Comparison of ENCODE assay signal across 20 cellular contexts in genomic region chr1:10516244-10516643, GRCh38. TPM values are rescaled to one million over a fixed set of nuclear protein-coding genes. Genes with fewer than 3 reads are reported as not detected.
DNase-seq lines count a peak whose midpoint lies in the region; ATAC-seq, FAIRE-seq and TF ChIP-seq lines count a peak whose summit lies in the region.
"Had no signal": no experiment of that assay in that cellular context is flagged by ENCODE, and none has a peak within 500 bp of the region (broad histone marks: within the 10 kb centered on the region; RNA-seq: fewer than 3 reads in every experiment).

No MANE protein-coding gene starts in this region.

- H3K9me3 ChIP-seq in CD8-positive, alpha-beta memory T cell (ENCODE audit: low read length) = no peaks in the 10 kb centered on the region
- no peaks in the 10 kb centered on the region for H3K9me3 ChIP-seq in HepG2 (ENCODE audit: low read length)
- H3K9me3 ChIP-seq in stomach = no peaks in the 10 kb centered on the region
- H3K9me3 ChIP-seq: thoracic aorta had no signal

- intact Hi-C loops in HepG2 (cut with micrococcal nuclease; ENCODE audit: unreplicated experiment) = loop anchor here (10.0 kb wide), 2 partner anchors 79 to 109 kb away; no protein-coding TSS in a partner anchor
- intact Hi-C loops in stomach (cut with DNase I; ENCODE audit: low total_unique reads) = no loop called here

- in situ Hi-C loops in HepG2 (cut with HindIII; ENCODE audit: extremely low pct_ligation_motif_present, low pct_unique_long_range_greater_than_20kb) = no loop called here

- no peaks in the 10 kb centered on the region for H3K27me3 ChIP-seq in CD8-positive, alpha-beta memory T cell (ENCODE audit: insufficient read depth, low read length, poor library complexity, severe bottlenecking)
- H3K27me3 ChIP-seq in HepG2 (ENCODE audit: control insufficient read depth in 1 of 2, insufficient read depth in 2 of 2, low read length in 2 of 2) (no peaks in the 10 kb centered on the region), stomach (no peaks in the 10 kb centered on the region)

- no peak for TF ChIP-seq POLR2A in HepG2 (IDR thresholded peaks at IDR 0.05; ENCODE audit: insufficient read depth in 1 of 2, low read depth in 2 of 2, low read length in 2 of 2)
- TF ChIP-seq POLR2A in stomach (IDR thresholded peaks at IDR 0.05) = no peak

- CTCF ChIA-PET in CD8-positive, alpha-beta memory T cell (lab: Charles Lee) = interaction anchor here (1.1 kb wide), 1 partner anchor 21 kb away, joined by 4 read pairs; no protein-coding TSS in a partner anchor
- CTCF ChIA-PET in HepG2 (lab: Yijun Ruan, JAX; ENCODE audit: low intra/inter-chr PET ratio, low total read pairs) = no interaction called here

- peaks cover 66 to 89% (median 80%) of the 10 kb centered on the region in 3 donors for H3K4me1 Mint-ChIP-seq in CD8-positive, alpha-beta memory T cell
- peaks cover 41% of the 10 kb centered on the region for H3K4me1 Mint-ChIP-seq in activated T-helper 17 cell treated with anti-CD3 and anti-CD28 coated beads, Interleukin-2, amount 50 U/mL, for 72 hours

- 11% methylated on average over 5 of the region's 5 CpGs for WGBS in HepG2 (ENCODE audit: low lambda C conversion rate)
- 34 to 63% (median 45%) methylated on average over 5 of the region's 5 CpGs for WGBS in stomach, 5 donors

- H3K4me3 ChIP-seq in CD8-positive, alpha-beta memory T cell (ENCODE audit: low read length) = no peak overlapping the region
- no peak overlapping the region for H3K4me3 ChIP-seq in HepG2 (replicated peaks in 1 of 3; ENCODE audit: insufficient read depth in 1 of 3, low read depth in 2 of 3, low read length in 3 of 3)
- H3K4me3 ChIP-seq in stomach = no peak overlapping the region
- H3K4me3 ChIP-seq: coronary artery, lung, SK-N-MC, thoracic aorta had no signal

- H3K79me2 ChIP-seq in HepG2 (ENCODE audit: insufficient read depth, low read length) = peaks cover 26% of the 10 kb centered on the region

- H3K27me3 Mint-ChIP-seq in CD8-positive, alpha-beta memory T cell = no peaks in the 10 kb centered on the region
- no peaks in the 10 kb centered on the region for H3K27me3 Mint-ChIP-seq in activated T-helper 17 cell treated with anti-CD3 and anti-CD28 coated beads, Interleukin-2, amount 50 U/mL, for 72 hours
- H3K27me3 Mint-ChIP-seq: activated naive CD8-positive, alpha-beta T cell treated with anti-CD3 and anti-CD28 coated beads, Interleukin-2, amount 50 U/mL, for 24 hours had no signal

- TF ChIP-seq EP300 in HepG2 (IDR thresholded peaks at IDR 0.05; ENCODE audit: low read depth in 2 of 2, low read length in 2 of 2) = 0 out of 4 replicates have a peak, but pooled peaks of 1 of the 2 experiments have one; percentile 26
- TF ChIP-seq EP300 in HepG2 (CRISPR knock-in tag; IDR thresholded peaks at IDR 0.05; ENCODE audit: borderline replicate concordance) = no peak
- TF ChIP-seq EP300 in stomach (IDR thresholded peaks at IDR 0.05) = no peak

- POLR2A ChIA-PET in CD8-positive, alpha-beta memory T cell (lab: Charles Lee) = no interaction called here
- POLR2A ChIA-PET in HepG2 (lab: Yijun Ruan, JAX) = no interaction called here

- no TSS peak for BruUV-seq in HepG2 (replicated peaks; lab: Mats Ljungman, UMichigan)

- H3K36me3 ChIP-seq in CD8-positive, alpha-beta memory T cell (ENCODE audit: insufficient read depth, low read length) = no peaks in the 10 kb centered on the region
- H3K36me3 ChIP-seq in HepG2 (replicated peaks in 1 of 2; ENCODE audit: control insufficient read depth in 1 of 2, insufficient read depth in 2 of 2, low read length in 2 of 2) = peaks cover 0 to 3% of the 10 kb centered on the region in 2 experiments; a peak in 1 of 5 replicates
- no peaks in the 10 kb centered on the region for H3K36me3 ChIP-seq in stomach
- H3K36me3 ChIP-seq: thoracic aorta had no signal

- H3K4me2 ChIP-seq in HepG2 (ENCODE audit: low read depth, low read length) = peak overlapping the region; percentile 29

- peak overlapping the region in 4 of 7 donors; percentile 8 to 57 (median 38) for H3K4me3 Mint-ChIP-seq in CD8-positive, alpha-beta memory T cell
- peak overlapping the region; percentile 31 for H3K4me3 Mint-ChIP-seq in activated T-helper 17 cell treated with anti-CD3 and anti-CD28 coated beads, Interleukin-2, amount 50 U/mL, for 72 hours
- H3K4me3 Mint-ChIP-seq: activated naive CD8-positive, alpha-beta T cell treated with anti-CD3 and anti-CD28 coated beads, Interleukin-2, amount 50 U/mL, for 24 hours; brain had no signal

- H4K20me1 ChIP-seq in HepG2 (ENCODE audit: insufficient read depth, low read length) = peaks cover 21% of the 10 kb centered on the region

- TF ChIP-seq RAD21 in HepG2 (CRISPR knock-in tag; IDR thresholded peaks at IDR 0.05) = no peak

- ATAC-seq in activated T-helper 17 cell treated with anti-CD3 and anti-CD28 coated beads, Interleukin-2, amount 50 U/mL, for 72 hours (replicated peaks) = no peak
- ATAC-seq in HepG2 (peak; percentile 66), GM19463 (IDR thresholded peaks at IDR 0.05; ENCODE audit: unreplicated experiment) (no peak)
- ATAC-seq: activated CD4-positive, CD25-positive, alpha-beta regulatory T cell treated with anti-CD3 and anti-CD28 coated beads, Interleukin-2, amount 50 U/mL, for 24 hours; activated naive CD8-positive, alpha-beta T cell treated with anti-CD3 and anti-CD28 coated beads, Interleukin-2, amount 50 U/mL, for 24 hours had no signal

- FAIRE-seq in HepG2 (lab: Jason Lieb, UNC) = peak; percentile 69

- no peak for DNase-seq in CD8-positive, alpha-beta memory T cell
- DNase-seq in HepG2 (ENCODE audit: low spot score) = peak; percentile 37
- no peak for DNase-seq in stomach
- no peak for DNase-seq in Ammon's horn (ENCODE audit: low spot score)
- DNase-seq in activated naive CD4-positive, alpha-beta T cell treated with anti-CD3 and anti-CD28 coated beads, Interleukin-2, amount 50 U/mL, for 16 hours = no peak
- DNase-seq: activated CD8-positive, alpha-beta memory T cell treated with anti-CD3 and anti-CD28 coated beads for 24 hours; activated naive CD8-positive, alpha-beta T cell treated with anti-CD3 and anti-CD28 coated beads, Interleukin-2, amount 50 U/mL, for 24 hours; NCI-H1105; NK-92 treated with Interleukin-12 subunit alpha and Interleukin-12 subunit beta, amount 100 ng/mL, for 24 hours; nucleus accumbens; stimulated activated CD8-positive, alpha-beta memory T cell treated with anti-CD3 and anti-CD28 coated beads, Interleukin-4, amount 100 ng/mL, for 48 hours had no signal

- no peak overlapping the region for H2AFZ ChIP-seq in HepG2 (ENCODE audit: low read length)

- peak overlapping the region; percentile 62 to 96 (median 92) for H3K27ac Mint-ChIP-seq in CD8-positive, alpha-beta memory T cell
- H3K27ac Mint-ChIP-seq in activated T-helper 17 cell treated with anti-CD3 and anti-CD28 coated beads, Interleukin-2, amount 50 U/mL, for 72 hours = peak overlapping the region; percentile 28
- H3K27ac Mint-ChIP-seq: activated naive CD8-positive, alpha-beta T cell treated with anti-CD3 and anti-CD28 coated beads, Interleukin-2, amount 50 U/mL, for 24 hours had no signal

- H3K9ac ChIP-seq in HepG2 (ENCODE audit: insufficient read depth, low read depth, low read length) = no peak overlapping the region

- H3K36me3 Mint-ChIP-seq in CD8-positive, alpha-beta memory T cell = peaks cover 4 to 22% (median 8%) of the 10 kb centered on the region in 3 donors
- peaks cover 17% of the 10 kb centered on the region for H3K36me3 Mint-ChIP-seq in activated T-helper 17 cell treated with anti-CD3 and anti-CD28 coated beads, Interleukin-2, amount 50 U/mL, for 72 hours (ENCODE audit: low read depth)
- H3K36me3 Mint-ChIP-seq: brain had no signal

- no peak for TF ChIP-seq CTCF in HepG2 (CRISPR knock-in tag; IDR thresholded peaks at IDR 0.05)
- no peak for TF ChIP-seq CTCF in stomach (IDR thresholded peaks at IDR 0.05)

- H3K27ac ChIP-seq in CD8-positive, alpha-beta memory T cell (ENCODE audit: low read depth, low read length) = no peak overlapping the region
- H3K27ac ChIP-seq in HepG2 (ENCODE audit: extremely low read length, insufficient read depth, low read length) (peak overlapping the region; percentile 22), stomach (peak overlapping the region; percentile 8 to 76 (median 57))
- H3K27ac ChIP-seq: coronary artery, thoracic aorta had no signal

- H3K4me1 ChIP-seq in CD8-positive, alpha-beta memory T cell (ENCODE audit: insufficient read depth, low read length) = peaks cover 62% of the 10 kb centered on the region
- H3K4me1 ChIP-seq in HepG2 (ENCODE audit: insufficient read depth, low read length) = peaks cover 63% of the 10 kb centered on the region
- H3K4me1 ChIP-seq in stomach = peaks cover 32 to 87% (median 60%) of the 10 kb centered on the region in 4 donors

- H3K9me3 Mint-ChIP-seq in CD8-positive, alpha-beta memory T cell = no peaks in the 10 kb centered on the region
- H3K9me3 Mint-ChIP-seq in activated T-helper 17 cell treated with anti-CD3 and anti-CD28 coated beads, Interleukin-2, amount 50 U/mL, for 72 hours = no peaks in the 10 kb centered on the region
- H3K9me3 Mint-ChIP-seq: activated naive CD8-positive, alpha-beta T cell treated with anti-CD3 and anti-CD28 coated beads, Interleukin-2, amount 50 U/mL, for 24 hours; brain; T-helper 2 cell treated with Interferon-gamma antibody and Interleukin-4, amounts not matched to agents 5 μg/mL and 100 μg/mL, for 36 hours had no signal

RNA-seq across cellular contexts. Expression of gene PEX14, which starts 41.5 kb away (rescaled TPM):
- total RNA-seq in CD8-positive, alpha-beta memory T cell = 10 to 100 TPM; 18.2 to 22.2 TPM
- 5.1 TPM for polyA plus RNA-seq in CD8-positive, alpha-beta memory T cell
- total RNA-seq in activated T-helper 17 cell treated with anti-CD3 and anti-CD28 coated beads, Interleukin-2, amount 50 U/mL, for 72 hours = 10 to 100 TPM; 18.4 to 21.7 TPM
- 5.9 and 9.9 TPM in 2 replicates for total RNA-seq in HepG2 (2016; rRNA removed; fragmentation: Illumina TruSeq; extraction: Trizol)
- 5.4 and 5.5 TPM in 2 replicates for total RNA-seq in HepG2 (2016; cell fraction: cytosol; rRNA removed; fragmentation: Illumina TruSeq; extraction: Trizol; ENCODE audit: low read depth)
- 6.0 and 11.1 TPM in 2 replicates for total RNA-seq in HepG2 (2016; cell fraction: insoluble cytoplasmic fraction; rRNA removed; fragmentation: Illumina TruSeq; extraction: Trizol)
- 6.6 and 8.1 TPM in 2 replicates for total RNA-seq in HepG2 (2016; cell fraction: membrane; rRNA removed; fragmentation: Illumina TruSeq; extraction: Trizol)
- 11.8 and 16.0 TPM in 2 replicates for total RNA-seq in HepG2 (2016; cell fraction: nucleus; rRNA removed; fragmentation: Illumina TruSeq; extraction: Trizol)
- 6.3 and 6.5 TPM in 2 replicates for polyA plus RNA-seq in HepG2 (2011; rRNA removed)
- 5.8 and 7.7 TPM in 2 replicates for polyA plus RNA-seq in HepG2 (2011; cell fraction: cytosol; rRNA removed)
- 22.7 and 25.4 TPM in 2 replicates for polyA plus RNA-seq in HepG2 (2011; cell fraction: nucleus; rRNA removed)
- polyA plus RNA-seq in HepG2 (2012) = 10.8 and 15.1 TPM in 2 replicates
- 3.9 and 4.0 TPM in 2 replicates for polyA plus RNA-seq in HepG2 (2016; cell fraction: cytosol; fragmentation: Illumina TruSeq; extraction: Trizol; ENCODE audit: low read depth)
- 8.3 and 10.4 TPM in 2 replicates for polyA plus RNA-seq in HepG2 (2016; cell fraction: insoluble cytoplasmic fraction; fragmentation: Illumina TruSeq; extraction: Trizol; ENCODE audit: low read depth)
- polyA plus RNA-seq in HepG2 (2016; cell fraction: membrane; fragmentation: Illumina TruSeq; extraction: Trizol; ENCODE audit: low read depth) = 5.7 and 6.2 TPM in 2 replicates
- 25.5 and 27.0 TPM in 2 replicates for polyA plus RNA-seq in HepG2 (2016; cell fraction: nucleus; fragmentation: Illumina TruSeq; extraction: Trizol; ENCODE audit: insufficient read depth, low read depth)
- polyA minus RNA-seq in HepG2 (2011; rRNA and poly(A)+ RNA removed; ENCODE audit: low replicate concordance) = 7.0 and 10.1 TPM in 2 replicates
- 5.2 and 5.5 TPM in 2 replicates for polyA minus RNA-seq in HepG2 (2011; cell fraction: cytosol; rRNA and poly(A)+ RNA removed)
- 15.8 and 20.3 TPM in 2 replicates for polyA minus RNA-seq in HepG2 (2011; cell fraction: nucleus; rRNA and poly(A)+ RNA removed)
- total RNA-seq in stomach = 10 to 100 TPM; 12.5 to 26.3 (median 14.7) TPM
- 10 to 100 TPM in 1 of 3 donors, 1 to 10 TPM in 2; 8.2 to 11.2 (median 9.3) TPM for polyA plus RNA-seq in stomach

RNA-seq across cellular contexts. Expression of gene DFFA, which starts 43.9 kb away (rescaled TPM):
- total RNA-seq in CD8-positive, alpha-beta memory T cell = 10 to 100 TPM; 67.7 to 69.1 TPM
- polyA plus RNA-seq in CD8-positive, alpha-beta memory T cell = 40.4 TPM
- 10 to 100 TPM; 27.4 to 54.5 TPM for total RNA-seq in activated T-helper 17 cell treated with anti-CD3 and anti-CD28 coated beads, Interleukin-2, amount 50 U/mL, for 72 hours
- total RNA-seq in HepG2 (2016; rRNA removed; fragmentation: Illumina TruSeq; extraction: Trizol) (33.9 and 44.6 TPM in 2 replicates), stomach (10 to 100 TPM; 10.7 to 22.2 (median 13.0) TPM)
- 8.8 and 9.5 TPM in 2 replicates for total RNA-seq in HepG2 (2016; cell fraction: cytosol; rRNA removed; fragmentation: Illumina TruSeq; extraction: Trizol; ENCODE audit: low read depth)
- 34.8 and 45.3 TPM in 2 replicates for total RNA-seq in HepG2 (2016; cell fraction: insoluble cytoplasmic fraction; rRNA removed; fragmentation: Illumina TruSeq; extraction: Trizol)
- total RNA-seq in HepG2 (2016; cell fraction: membrane; rRNA removed; fragmentation: Illumina TruSeq; extraction: Trizol) = 18.7 and 19.6 TPM in 2 replicates
- 14.0 and 17.3 TPM in 2 replicates for total RNA-seq in HepG2 (2016; cell fraction: nucleus; rRNA removed; fragmentation: Illumina TruSeq; extraction: Trizol)
- polyA plus RNA-seq in HepG2 (2011; rRNA removed) (16.5 and 16.6 TPM in 2 replicates), stomach (10 to 100 TPM; 12.7 to 16.6 (median 13.0) TPM)
- polyA plus RNA-seq in HepG2 (2011; cell fraction: cytosol; rRNA removed) = 12.9 and 13.7 TPM in 2 replicates
- polyA plus RNA-seq in HepG2 (2011; cell fraction: nucleus; rRNA removed) = 5.9 and 7.7 TPM in 2 replicates
- polyA plus RNA-seq in HepG2 (2012) = 10.7 and 12.2 TPM in 2 replicates
- 6.5 and 6.7 TPM in 2 replicates for polyA plus RNA-seq in HepG2 (2016; cell fraction: cytosol; fragmentation: Illumina TruSeq; extraction: Trizol; ENCODE audit: low read depth)
- 32.4 and 33.3 TPM in 2 replicates for polyA plus RNA-seq in HepG2 (2016; cell fraction: insoluble cytoplasmic fraction; fragmentation: Illumina TruSeq; extraction: Trizol; ENCODE audit: low read depth)
- 10.4 and 10.6 TPM in 2 replicates for polyA plus RNA-seq in HepG2 (2016; cell fraction: membrane; fragmentation: Illumina TruSeq; extraction: Trizol; ENCODE audit: low read depth)
- polyA plus RNA-seq in HepG2 (2016; cell fraction: nucleus; fragmentation: Illumina TruSeq; extraction: Trizol; ENCODE audit: insufficient read depth, low read depth) = 20.0 and 20.1 TPM in 2 replicates
- 36.7 and 57.5 TPM in 2 replicates for polyA minus RNA-seq in HepG2 (2011; rRNA and poly(A)+ RNA removed; ENCODE audit: low replicate concordance)
- 10.2 and 11.0 TPM in 2 replicates for polyA minus RNA-seq in HepG2 (2011; cell fraction: cytosol; rRNA and poly(A)+ RNA removed)
- polyA minus RNA-seq in HepG2 (2011; cell fraction: nucleus; rRNA and poly(A)+ RNA removed) = 11.3 and 12.9 TPM in 2 replicates
